Comparison of ENCODE assay signal across 11 cellular contexts in genomic region chr7:17134786-17135185, GRCh38.
DNase-seq lines count a peak whose midpoint lies in the region; ATAC-seq lines count a peak whose summit lies in the region.
"Had no signal": no experiment of that assay in that cellular context is flagged by ENCODE, and none has a peak within 500 bp of the region (broad histone marks: within the 10 kb centered on the region; RNA-seq: fewer than 3 reads in every experiment).

No MANE protein-coding gene starts in this region.

- intact Hi-C loops in left colon (cut with DNase I, micrococcal nuclease), result no loop called here

- ATAC-seq in GM18502 (IDR thresholded peaks at IDR 0.05; ENCODE audit: poor library complexity, unreplicated experiment) (peak; percentile 94), GM19328 (IDR thresholded peaks at IDR 0.05; ENCODE audit: unreplicated experiment) (peak; percentile 93), HG02840 (IDR thresholded peaks at IDR 0.05; ENCODE audit: low FRiP score, unreplicated experiment) (peak; percentile 73), HG03571 (IDR thresholded peaks at IDR 0.05; ENCODE audit: unreplicated experiment) (peak; percentile 89), left colon (no peak)

- DNase-seq in DMS 273 (lab: John Stamatoyannopoulos, UW; ENCODE audit: unreplicated experiment) (no peak), NCI-H1436 (lab: John Stamatoyannopoulos, UW) (no peak), activated gamma-delta T cell treated with Interleukin-2 at 50 U/mL for 16 hours (no peak), left colon (no peak)
- DNase-seq: caudate nucleus, mammary epithelial cell, NCI-H1694 had no signal
